Comparison of ENCODE assay signal across 2 cellular contexts in genomic region chr2:9216143-9216542, GRCh38. TPM values are rescaled to one million over a fixed set of nuclear protein-coding genes. Genes with fewer than 3 reads are reported as not detected.
"Had no signal": no experiment of that assay in that cellular context is flagged by ENCODE, and none has a peak within 500 bp of the region (broad histone marks: within the 10 kb centered on the region; RNA-seq: fewer than 3 reads in every experiment).

No MANE protein-coding gene starts in this region.

RNA-seq across cellular contexts. Expression of gene ASAP2, which starts 9.5 kb away (rescaled TPM):
- total RNA-seq: natural killer cell treated with Interleukin-12 subunit alpha and Interleukin-12 subunit beta and Interleukin-15 and Interleukin-18, amount 100 ng/mL, for 72 hours had no signal
- polyA plus RNA-seq: naive thymus-derived CD4-positive, alpha-beta T cell had no signal
